9 cellular contexts compared by ENCODE assay signal in genomic region chr16:27254262-27254811, GRCh38. TPM values are rescaled to one million over a fixed set of nuclear protein-coding genes. Genes with fewer than 3 reads are reported as not detected.
A peak's percentile ranks its signal among the peaks of the same experiment; 100 is the strongest.
DNase-seq lines count a peak whose midpoint lies in the region; ATAC-seq and TF ChIP-seq lines count a peak whose summit lies in the region.
"Had no signal": no experiment of that assay in that cellular context is flagged by ENCODE, and none has a peak within 500 bp of the region (broad histone marks: within the 10 kb centered on the region; RNA-seq: fewer than 3 reads in every experiment).

No MANE protein-coding gene starts in this region.

- peak overlapping the region in 5 of 7 donors; percentile 2 to 88 (median 30) for H3K27ac Mint-ChIP-seq in CD4-positive, alpha-beta memory T cell

- H3K27ac ChIP-seq in CD4-positive, alpha-beta memory T cell (ENCODE audit: low read depth, low read length) = no peak overlapping the region
- H3K27ac ChIP-seq in KMS-11 (peak overlapping the region; percentile 11; the same call in 1 of the 2 replicates), gastroesophageal sphincter (peak overlapping the region; percentile 29 to 86 (median 86))

- peaks cover 36 to 59% (median 49%) of the 10 kb centered on the region in 4 donors for H3K4me1 Mint-ChIP-seq in CD4-positive, alpha-beta memory T cell

- H3K27me3 ChIP-seq in CD4-positive, alpha-beta memory T cell (ENCODE audit: insufficient read depth, low read length) = no peaks in the 10 kb centered on the region
- H3K27me3 ChIP-seq in KMS-11 (ENCODE audit: insufficient read depth, low read depth) (no peaks in the 10 kb centered on the region), gastroesophageal sphincter (no peaks in the 10 kb centered on the region)

- H4K20me1 ChIP-seq in KMS-11 (ENCODE audit: insufficient read depth) = no peaks in the 10 kb centered on the region

- peaks cover 23% of the 10 kb centered on the region for H3K36me3 ChIP-seq in CD4-positive, alpha-beta memory T cell (ENCODE audit: insufficient read depth, low read length)
- no peaks in the 10 kb centered on the region for H3K36me3 ChIP-seq in KMS-11 (ENCODE audit: insufficient read depth)
- peaks cover 0 to 17% of the 10 kb centered on the region in 2 donors for H3K36me3 ChIP-seq in gastroesophageal sphincter

- H3K36me3 Mint-ChIP-seq in CD4-positive, alpha-beta memory T cell = peaks cover 49 to 51% of the 10 kb centered on the region in 2 donors

- TF ChIP-seq POLR2A in gastroesophageal sphincter (IDR thresholded peaks at IDR 0.05) = no peak

- H2AFZ ChIP-seq in KMS-11 (ENCODE audit: low read depth) = no peak overlapping the region

- no peaks in the 10 kb centered on the region for H3K9me3 ChIP-seq in CD4-positive, alpha-beta memory T cell (ENCODE audit: control insufficient read depth in 1 of 2, low read length in 2 of 2)
- no peaks in the 10 kb centered on the region for H3K9me3 ChIP-seq in gastroesophageal sphincter

- 70 to 73% methylated on average over 2 to 3 of the region's 3 CpGs for WGBS in gastroesophageal sphincter (ENCODE audit: low coverage in 1 of 2), 2 donors

- TF ChIP-seq EP300 in gastroesophageal sphincter (IDR thresholded peaks at IDR 0.05) = no peak

- POLR2A ChIA-PET in CD4-positive, alpha-beta memory T cell (lab: Charles Lee; ENCODE audit: partially characterized antibody) = interaction anchor here (0.9 to 6.5 kb wide), 4 partner anchors 14 to 51 kb away, joined by 3 to 47 read pairs (median 4); partner anchors contain the start of genes KDM8 and NSMCE1

- peaks cover 23% of the 10 kb centered on the region for H3K4me1 ChIP-seq in CD4-positive, alpha-beta memory T cell (ENCODE audit: insufficient read depth, low read length)
- peaks cover 17% of the 10 kb centered on the region for H3K4me1 ChIP-seq in KMS-11 (ENCODE audit: low read depth, poor library complexity, severe bottlenecking)
- H3K4me1 ChIP-seq in gastroesophageal sphincter = peaks cover 10 to 95% (median 33%) of the 10 kb centered on the region in 3 donors

- intact Hi-C loops in CD4-positive, alpha-beta memory T cell (cut with micrococcal nuclease) = no loop called here

- no peak overlapping the region for H3K4me3 ChIP-seq in CD4-positive, alpha-beta memory T cell (ENCODE audit: low read length in 2 of 2)
- H3K4me3 ChIP-seq in KMS-11 (IDR thresholded peaks at IDR 0.05; ENCODE audit: insufficient read depth, low read depth, low read length) (no peak overlapping the region), gastroesophageal sphincter (no peak overlapping the region)

- H3K4me3 Mint-ChIP-seq in CD4-positive, alpha-beta memory T cell = peak overlapping the region in 5 of 8 donors; percentile 42 to 71 (median 51)

- H3K9ac ChIP-seq in KMS-11 = no peak overlapping the region

- ATAC-seq in GM21447 (IDR thresholded peaks at IDR 0.05; ENCODE audit: unreplicated experiment) = peak; percentile 79
- peak; percentile 75 for ATAC-seq in gastroesophageal sphincter
- ATAC-seq in GM18858 (IDR thresholded peaks at IDR 0.05; ENCODE audit: unreplicated experiment) = no peak

- CTCF ChIA-PET in CD4-positive, alpha-beta memory T cell (lab: Charles Lee; ENCODE audit: partially characterized antibody) = interaction anchor here (0.7 to 1.6 kb wide), 3 partner anchors 20 to 66 kb away, joined by 3 to 8 read pairs (median 3); no protein-coding TSS in a partner anchor

- TF ChIP-seq CTCF in KMS-11 (conservative IDR thresholded peaks at IDR 0.05; ENCODE audit: low read depth, low read length) (no peak), gastroesophageal sphincter (IDR thresholded peaks at IDR 0.05) (no peak)

- DNase-seq in CD4-positive, alpha-beta memory T cell = no peak
- DNase-seq in NK-92 (lab: John Stamatoyannopoulos, UW; ENCODE audit: unreplicated experiment) (no peak), HPDE6-E6E7 (ENCODE audit: extremely low spot score) (no peak), DMS153 treated with DMSO at 0.1 percent for 48 hours (lab: John Stamatoyannopoulos, UW; ENCODE audit: unreplicated experiment) (no peak)
- DNase-seq: activated CD4-positive, alpha-beta T cell treated with anti-CD3 and anti-CD28 coated beads for 1 hour had no signal

- H3K9me3 Mint-ChIP-seq in CD4-positive, alpha-beta memory T cell = no peaks in the 10 kb centered on the region

- H3K79me2 ChIP-seq in KMS-11 (ENCODE audit: insufficient read depth, low read depth) = no peaks in the 10 kb centered on the region

- peak overlapping the region; percentile 12; the same call in 1 of the 2 replicates for H3K4me2 ChIP-seq in KMS-11

- H3K27me3 Mint-ChIP-seq in CD4-positive, alpha-beta memory T cell = no peaks in the 10 kb centered on the region

RNA-seq across cellular contexts. Expression of gene NSMCE1, which starts 14.2 kb away (rescaled TPM):
- total RNA-seq in CD4-positive, alpha-beta memory T cell = 10 to 100 TPM; 66.6 to 70.7 TPM
- 100 to 1,000 TPM; 142 to 202 TPM for polyA plus RNA-seq in CD4-positive, alpha-beta memory T cell
- 10 to 100 TPM; 48.4 to 66.0 (median 63.3) TPM for total RNA-seq in gastroesophageal sphincter

RNA-seq across cellular contexts. Expression of gene KDM8, which starts 51.0 kb away (rescaled TPM):
- total RNA-seq in CD4-positive, alpha-beta memory T cell = 10 to 100 TPM; 28.6 to 31.0 TPM
- polyA plus RNA-seq in CD4-positive, alpha-beta memory T cell = 1 to 10 TPM; 4.8 to 8.1 TPM
- total RNA-seq in gastroesophageal sphincter = 10 to 100 TPM in 1 of 4 donors, 1 to 10 TPM in 3; 1.9 to 12.0 (median 4.0) TPM

RNA-seq across cellular contexts. Expression of gene IL4R, which starts 59.4 kb away (rescaled TPM):
- 100 to 1,000 TPM; 143 to 152 TPM for total RNA-seq in CD4-positive, alpha-beta memory T cell
- 10 to 100 TPM; 32.6 to 66.1 TPM for polyA plus RNA-seq in CD4-positive, alpha-beta memory T cell
- 100 to 1,000 TPM in 2 of 4 donors, 10 to 100 TPM in 2; 72.3 to 212 (median 110) TPM for total RNA-seq in gastroesophageal sphincter
